In the genomic region with DNA sequence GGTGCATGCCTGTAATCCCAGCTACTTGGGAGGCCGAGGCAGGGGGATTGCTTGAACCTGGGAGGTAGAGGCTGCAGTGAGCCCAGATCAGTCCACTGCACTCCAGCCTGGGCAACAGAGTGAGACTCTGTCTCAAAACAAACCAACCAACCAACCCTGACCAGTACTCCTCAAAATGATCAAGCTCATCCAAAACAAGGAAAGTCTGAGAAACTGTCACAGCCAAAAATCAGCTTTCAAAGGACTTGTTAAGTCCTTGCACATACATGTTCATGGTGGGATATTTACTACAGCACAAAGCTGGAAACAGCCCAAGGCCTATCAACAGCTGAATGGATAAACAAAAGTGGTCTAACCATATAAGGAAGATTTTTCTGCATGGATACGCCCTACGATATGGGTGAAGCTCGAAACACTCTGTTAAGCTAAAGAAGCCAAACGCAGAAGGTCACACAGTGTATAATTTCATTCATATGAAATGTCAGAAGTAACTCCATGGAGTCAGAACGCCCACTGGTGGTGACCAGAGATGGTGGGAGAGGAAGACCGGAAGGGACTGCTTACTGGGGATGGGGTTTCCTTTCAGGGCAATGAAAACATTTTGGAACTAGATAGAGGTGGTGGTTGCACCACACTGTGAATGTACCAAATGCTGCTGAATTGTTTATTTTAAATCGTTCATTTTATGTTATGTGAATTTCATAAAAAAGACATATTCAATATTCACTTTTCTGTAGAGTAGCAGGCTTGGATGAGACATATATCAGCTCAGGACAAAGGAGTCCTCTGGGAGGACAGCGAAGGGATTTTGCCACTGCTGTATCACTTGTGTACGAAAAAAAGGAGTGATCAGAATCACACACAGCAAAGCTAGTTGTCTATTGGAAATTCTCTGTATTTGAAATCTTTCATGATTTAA, we compare ENCODE assay signal across 1 cellular context.
TF ChIP-seq lines count a peak whose summit lies in the region.

No MANE protein-coding gene starts in this region.

TF ChIP-seq in HepG2, 621 proteins besides CTCF, POLR2A, EP300 and RAD21 (continued from another document and continues in another):
- TF ChIP-seq PRDM4 (CRISPR knock-in tag; IDR thresholded peaks at IDR 0.05; ENCODE audit: borderline replicate concordance) (no peak), GTF3A (CRISPR knock-in tag; conservative IDR thresholded peaks at IDR 0.05) (no peak), IRF2 (CRISPR knock-in tag; IDR thresholded peaks at IDR 0.05) (peak; percentile 59), MXD4 (CRISPR knock-in tag; IDR thresholded peaks at IDR 0.05) (0 out of 2 replicates have a peak, but pooled peaks have one; percentile 48), KIAA2018 (CRISPR knock-in tag; IDR thresholded peaks at IDR 0.05; ENCODE audit: borderline replicate concordance) (no peak), ZNF431 (CRISPR knock-in tag; IDR thresholded peaks at IDR 0.05; ENCODE audit: borderline replicate concordance, low read depth) (no peak), ZNF224 (CRISPR knock-in tag; IDR thresholded peaks at IDR 0.05) (no peak), PHF20 (CRISPR knock-in tag; IDR thresholded peaks at IDR 0.05) (no peak), GATAD1 (CRISPR knock-in tag; IDR thresholded peaks at IDR 0.05) (0 out of 2 replicates have a peak, but pooled peaks have one; percentile 37), ZSCAN29 (CRISPR knock-in tag; conservative IDR thresholded peaks at IDR 0.05) (no peak), TOE1 (CRISPR knock-in tag; IDR thresholded peaks at IDR 0.05) (no peak), ZNF674 (CRISPR knock-in tag; IDR thresholded peaks at IDR 0.05; ENCODE audit: low read depth) (no peak), GATAD2A (CRISPR knock-in tag; IDR thresholded peaks at IDR 0.05) (peak; percentile 64)
- TF ChIP-seq, protein P1, sequence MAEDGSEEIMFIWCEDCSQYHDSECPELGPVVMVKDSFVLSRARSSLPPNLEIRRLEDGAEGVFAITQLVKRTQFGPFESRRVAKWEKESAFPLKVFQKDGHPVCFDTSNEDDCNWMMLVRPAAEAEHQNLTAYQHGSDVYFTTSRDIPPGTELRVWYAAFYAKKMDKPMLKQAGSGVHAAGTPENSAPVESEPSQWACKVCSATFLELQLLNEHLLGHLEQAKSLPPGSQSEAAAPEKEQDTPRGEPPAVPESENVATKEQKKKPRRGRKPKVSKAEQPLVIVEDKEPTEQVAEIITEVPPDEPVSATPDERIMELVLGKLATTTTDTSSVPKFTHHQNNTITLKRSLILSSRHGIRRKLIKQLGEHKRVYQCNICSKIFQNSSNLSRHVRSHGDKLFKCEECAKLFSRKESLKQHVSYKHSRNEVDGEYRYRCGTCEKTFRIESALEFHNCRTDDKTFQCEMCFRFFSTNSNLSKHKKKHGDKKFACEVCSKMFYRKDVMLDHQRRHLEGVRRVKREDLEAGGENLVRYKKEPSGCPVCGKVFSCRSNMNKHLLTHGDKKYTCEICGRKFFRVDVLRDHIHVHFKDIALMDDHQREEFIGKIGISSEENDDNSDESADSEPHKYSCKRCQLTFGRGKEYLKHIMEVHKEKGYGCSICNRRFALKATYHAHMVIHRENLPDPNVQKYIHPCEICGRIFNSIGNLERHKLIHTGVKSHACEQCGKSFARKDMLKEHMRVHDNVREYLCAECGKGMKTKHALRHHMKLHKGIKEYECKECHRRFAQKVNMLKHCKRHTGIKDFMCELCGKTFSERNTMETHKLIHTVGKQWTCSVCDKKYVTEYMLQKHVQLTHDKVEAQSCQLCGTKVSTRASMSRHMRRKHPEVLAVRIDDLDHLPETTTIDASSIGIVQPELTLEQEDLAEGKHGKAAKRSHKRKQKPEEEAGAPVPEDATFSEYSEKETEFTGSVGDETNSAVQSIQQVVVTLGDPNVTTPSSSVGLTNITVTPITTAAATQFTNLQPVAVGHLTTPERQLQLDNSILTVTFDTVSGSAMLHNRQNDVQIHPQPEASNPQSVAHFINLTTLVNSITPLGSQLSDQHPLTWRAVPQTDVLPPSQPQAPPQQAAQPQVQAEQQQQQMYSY (CRISPR knock-in tag; IDR thresholded peaks at IDR 0.05), result peak; percentile 43; the same call in 1 of the 2 replicates
- TF ChIP-seq, protein P2, sequence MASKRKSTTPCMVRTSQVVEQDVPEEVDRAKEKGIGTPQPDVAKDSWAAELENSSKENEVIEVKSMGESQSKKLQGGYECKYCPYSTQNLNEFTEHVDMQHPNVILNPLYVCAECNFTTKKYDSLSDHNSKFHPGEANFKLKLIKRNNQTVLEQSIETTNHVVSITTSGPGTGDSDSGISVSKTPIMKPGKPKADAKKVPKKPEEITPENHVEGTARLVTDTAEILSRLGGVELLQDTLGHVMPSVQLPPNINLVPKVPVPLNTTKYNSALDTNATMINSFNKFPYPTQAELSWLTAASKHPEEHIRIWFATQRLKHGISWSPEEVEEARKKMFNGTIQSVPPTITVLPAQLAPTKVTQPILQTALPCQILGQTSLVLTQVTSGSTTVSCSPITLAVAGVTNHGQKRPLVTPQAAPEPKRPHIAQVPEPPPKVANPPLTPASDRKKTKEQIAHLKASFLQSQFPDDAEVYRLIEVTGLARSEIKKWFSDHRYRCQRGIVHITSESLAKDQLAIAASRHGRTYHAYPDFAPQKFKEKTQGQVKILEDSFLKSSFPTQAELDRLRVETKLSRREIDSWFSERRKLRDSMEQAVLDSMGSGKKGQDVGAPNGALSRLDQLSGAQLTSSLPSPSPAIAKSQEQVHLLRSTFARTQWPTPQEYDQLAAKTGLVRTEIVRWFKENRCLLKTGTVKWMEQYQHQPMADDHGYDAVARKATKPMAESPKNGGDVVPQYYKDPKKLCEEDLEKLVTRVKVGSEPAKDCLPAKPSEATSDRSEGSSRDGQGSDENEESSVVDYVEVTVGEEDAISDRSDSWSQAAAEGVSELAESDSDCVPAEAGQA (IDR thresholded peaks at IDR 0.05; ENCODE audit: low read depth), result no peak
- TF ChIP-seq, protein P2 (CRISPR knock-in tag; IDR thresholded peaks at IDR 0.05; ENCODE audit: borderline replicate concordance), result no peak
- TF ChIP-seq, protein P3, sequence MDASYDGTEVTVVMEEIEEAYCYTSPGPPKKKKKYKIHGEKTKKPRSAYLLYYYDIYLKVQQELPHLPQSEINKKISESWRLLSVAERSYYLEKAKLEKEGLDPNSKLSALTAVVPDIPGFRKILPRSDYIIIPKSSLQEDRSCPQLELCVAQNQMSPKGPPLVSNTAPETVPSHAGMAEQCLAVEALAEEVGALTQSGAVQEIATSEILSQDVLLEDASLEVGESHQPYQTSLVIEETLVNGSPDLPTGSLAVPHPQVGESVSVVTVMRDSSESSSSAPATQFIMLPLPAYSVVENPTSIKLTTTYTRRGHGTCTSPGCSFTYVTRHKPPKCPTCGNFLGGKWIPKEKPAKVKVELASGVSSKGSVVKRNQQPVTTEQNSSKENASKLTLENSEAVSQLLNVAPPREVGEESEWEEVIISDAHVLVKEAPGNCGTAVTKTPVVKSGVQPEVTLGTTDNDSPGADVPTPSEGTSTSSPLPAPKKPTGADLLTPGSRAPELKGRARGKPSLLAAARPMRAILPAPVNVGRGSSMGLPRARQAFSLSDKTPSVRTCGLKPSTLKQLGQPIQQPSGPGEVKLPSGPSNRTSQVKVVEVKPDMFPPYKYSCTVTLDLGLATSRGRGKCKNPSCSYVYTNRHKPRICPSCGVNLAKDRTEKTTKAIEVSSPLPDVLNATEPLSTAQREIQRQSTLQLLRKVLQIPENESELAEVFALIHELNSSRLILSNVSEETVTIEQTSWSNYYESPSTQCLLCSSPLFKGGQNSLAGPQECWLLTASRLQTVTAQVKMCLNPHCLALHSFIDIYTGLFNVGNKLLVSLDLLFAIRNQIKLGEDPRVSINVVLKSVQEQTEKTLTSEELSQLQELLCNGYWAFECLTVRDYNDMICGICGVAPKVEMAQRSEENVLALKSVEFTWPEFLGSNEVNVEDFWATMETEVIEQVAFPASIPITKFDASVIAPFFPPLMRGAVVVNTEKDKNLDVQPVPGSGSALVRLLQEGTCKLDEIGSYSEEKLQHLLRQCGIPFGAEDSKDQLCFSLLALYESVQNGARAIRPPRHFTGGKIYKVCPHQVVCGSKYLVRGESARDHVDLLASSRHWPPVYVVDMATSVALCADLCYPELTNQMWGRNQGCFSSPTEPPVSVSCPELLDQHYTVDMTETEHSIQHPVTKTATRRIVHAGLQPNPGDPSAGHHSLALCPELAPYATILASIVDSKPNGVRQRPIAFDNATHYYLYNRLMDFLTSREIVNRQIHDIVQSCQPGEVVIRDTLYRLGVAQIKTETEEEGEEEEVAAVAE (CRISPR knock-in tag; IDR thresholded peaks at IDR 0.05; ENCODE audit: borderline replicate concordance), result 0 out of 2 replicates have a peak, but pooled peaks have one; percentile 55
